Comparison of ENCODE assay signal across 1 cellular context in genomic region chr6:36659271-36659670, GRCh38.
TF ChIP-seq lines count a peak whose summit lies in the region.

No MANE protein-coding gene starts in this region.

TF ChIP-seq in HEK293, 187 proteins besides CTCF, POLR2A, EP300 and RAD21 (continued from another document):
- TF ChIP-seq ZBTB44 (tag by site-specific recombination; IDR thresholded peaks at IDR 0.05), result peak; percentile 80
- TF ChIP-seq ZNF501 (tag by site-specific recombination; IDR thresholded peaks at IDR 0.05), result no peak
